In the genomic region with DNA sequence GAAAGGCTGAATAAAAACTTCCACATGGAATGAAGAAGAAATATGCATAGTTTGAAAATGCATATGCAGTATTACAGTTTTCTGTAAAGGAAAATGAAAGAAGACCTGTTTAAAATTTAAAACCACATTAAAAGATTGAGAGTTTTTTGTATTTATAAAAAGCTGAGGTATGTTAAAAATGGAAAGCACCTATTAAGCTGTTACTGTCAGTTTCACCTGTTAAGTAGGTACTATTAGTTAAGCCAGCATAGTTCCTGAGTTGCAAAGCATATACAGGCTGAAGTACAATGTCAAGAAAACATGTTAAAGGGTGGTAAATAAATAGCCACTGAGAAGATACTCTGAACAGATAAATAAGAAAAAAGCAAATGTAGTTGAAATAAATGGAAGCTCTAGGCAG, we compare ENCODE assay signal across 16 cellular contexts.
DNase-seq lines count a peak whose midpoint lies in the region; ATAC-seq and TF ChIP-seq lines count a peak whose summit lies in the region.
"Had no signal": no experiment of that assay in that cellular context is flagged by ENCODE, and none has a peak within 500 bp of the region (broad histone marks: within the 10 kb centered on the region; RNA-seq: fewer than 3 reads in every experiment).

No MANE protein-coding gene starts in this region.

- DNase-seq in CD4-positive, CD25-positive, alpha-beta regulatory T cell = peak in 1 of 3 donors; percentile 32
- DNase-seq in GM12865 (ENCODE audit: low read depth) (peak; percentile 38), T-cell (no peak), G401 (ENCODE audit: low spot score) (no peak), globus pallidus (ENCODE audit: low spot score) (no peak)
- no peak for DNase-seq in central memory CD8-positive, alpha-beta T cell (ENCODE audit: low spot score in 2 of 2)
- DNase-seq: cortex of kidney, H7, mesendoderm, NCI-H187, NCI-H510A, right cardiac atrium had no signal

- POLR2A ChIA-PET in T-cell (lab: Charles Lee) = interaction anchor here in 1 of 2 donors (0.6 to 1.8 kb wide), 3 partner anchors 9 to 290 kb away, joined by 3 to 9 read pairs (median 5); no protein-coding TSS in a partner anchor

- peak overlapping the region; percentile 39 to 78 (median 72) for H3K27ac Mint-ChIP-seq in CD4-positive, CD25-positive, alpha-beta regulatory T cell
- peak overlapping the region; percentile 85 to 88 for H3K27ac Mint-ChIP-seq in T-cell
- peak overlapping the region; percentile 76 for H3K27ac Mint-ChIP-seq in central memory CD8-positive, alpha-beta T cell (ENCODE audit: low read depth)

- no peak for TF ChIP-seq CTCF in GM12865 (IDR thresholded peaks at IDR 0.05; ENCODE audit: insufficient read depth, low read depth, low read length, missing control alignments)

- H3K4me1 ChIP-seq in CD4-positive, CD25-positive, alpha-beta regulatory T cell (ENCODE audit: control insufficient read depth, insufficient read depth, low read length, poor library complexity, severe bottlenecking) = peaks cover 49% of the 10 kb centered on the region

- no peaks in the 10 kb centered on the region for H3K27me3 Mint-ChIP-seq in CD4-positive, CD25-positive, alpha-beta regulatory T cell
- H3K27me3 Mint-ChIP-seq in T-cell = no peaks in the 10 kb centered on the region
- no peaks in the 10 kb centered on the region for H3K27me3 Mint-ChIP-seq in central memory CD8-positive, alpha-beta T cell

- no peaks in the 10 kb centered on the region for H3K36me3 Mint-ChIP-seq in CD4-positive, CD25-positive, alpha-beta regulatory T cell
- H3K36me3 Mint-ChIP-seq in T-cell = peaks cover 5% of the 10 kb centered on the region
- H3K36me3 Mint-ChIP-seq in central memory CD8-positive, alpha-beta T cell (ENCODE audit: insufficient read depth) = peaks cover 13% of the 10 kb centered on the region

- no peaks in the 10 kb centered on the region for H3K36me3 ChIP-seq in CD4-positive, CD25-positive, alpha-beta regulatory T cell (ENCODE audit: control insufficient read depth, insufficient read depth, low read length)

- H3K4me1 Mint-ChIP-seq in CD4-positive, CD25-positive, alpha-beta regulatory T cell = peaks cover 54 to 75% (median 66%) of the 10 kb centered on the region in 4 donors
- H3K4me1 Mint-ChIP-seq in T-cell = peaks cover 53 to 75% (median 69%) of the 10 kb centered on the region in 3 donors
- H3K4me1 Mint-ChIP-seq in central memory CD8-positive, alpha-beta T cell = peaks cover 63% of the 10 kb centered on the region

- ATAC-seq in CD4-positive, CD25-positive, alpha-beta regulatory T cell (ENCODE audit: low read depth in 2 of 2) = no peak
- ATAC-seq in T-cell (replicated peaks in 1 of 4) (peak in 1 of 4 experiments; percentile 78), HG03097 (IDR thresholded peaks at IDR 0.05; ENCODE audit: low FRiP score, unreplicated experiment) (no peak), GM19397 (IDR thresholded peaks at IDR 0.05; ENCODE audit: unreplicated experiment) (no peak)
- ATAC-seq in central memory CD8-positive, alpha-beta T cell (replicated peaks; ENCODE audit: extremely low read depth, poor library complexity, severe bottlenecking) = peak; percentile 48
- ATAC-seq: right cardiac atrium had no signal

- in situ Hi-C loops in G401 (cut with HindIII; ENCODE audit: low sequenced_read_pairs) = no loop called here

- H3K9me3 Mint-ChIP-seq in CD4-positive, CD25-positive, alpha-beta regulatory T cell = no peaks in the 10 kb centered on the region
- no peaks in the 10 kb centered on the region for H3K9me3 Mint-ChIP-seq in T-cell
- no peaks in the 10 kb centered on the region for H3K9me3 Mint-ChIP-seq in central memory CD8-positive, alpha-beta T cell

- CTCF ChIA-PET in T-cell (lab: Charles Lee) = interaction anchor here in 1 of 2 donors (0.7 to 1.0 kb wide), 4 partner anchors 25 to 179 kb away, joined by 3 read pairs; no protein-coding TSS in a partner anchor

- no peaks in the 10 kb centered on the region for H3K27me3 ChIP-seq in CD4-positive, CD25-positive, alpha-beta regulatory T cell (ENCODE audit: control insufficient read depth, insufficient read depth, low read length)

- H3K4me3 Mint-ChIP-seq in CD4-positive, CD25-positive, alpha-beta regulatory T cell = peak overlapping the region; percentile 13 to 79 (median 48)
- H3K4me3 Mint-ChIP-seq in T-cell = peak overlapping the region in 1 of 3 donors; percentile 44
- peak overlapping the region; percentile 41 for H3K4me3 Mint-ChIP-seq in central memory CD8-positive, alpha-beta T cell

- H3K27ac ChIP-seq in CD4-positive, CD25-positive, alpha-beta regulatory T cell (ENCODE audit: insufficient read depth, low read length, poor library complexity, severe bottlenecking) = peak overlapping the region; percentile 49
- H3K27ac ChIP-seq: C4-2B, SK-N-MC had no signal

- peak overlapping the region; percentile 65 for H3K4me3 ChIP-seq in CD4-positive, CD25-positive, alpha-beta regulatory T cell (ENCODE audit: low read depth, low read length)
- H3K4me3 ChIP-seq in GM12865 (ENCODE audit: low read depth, low read length) = no peak overlapping the region
- H3K4me3 ChIP-seq: SK-N-MC had no signal

- no peaks in the 10 kb centered on the region for H3K9me3 ChIP-seq in CD4-positive, CD25-positive, alpha-beta regulatory T cell (ENCODE audit: control insufficient read depth in 2 of 2, low read length in 2 of 2)
